In the genomic region with DNA sequence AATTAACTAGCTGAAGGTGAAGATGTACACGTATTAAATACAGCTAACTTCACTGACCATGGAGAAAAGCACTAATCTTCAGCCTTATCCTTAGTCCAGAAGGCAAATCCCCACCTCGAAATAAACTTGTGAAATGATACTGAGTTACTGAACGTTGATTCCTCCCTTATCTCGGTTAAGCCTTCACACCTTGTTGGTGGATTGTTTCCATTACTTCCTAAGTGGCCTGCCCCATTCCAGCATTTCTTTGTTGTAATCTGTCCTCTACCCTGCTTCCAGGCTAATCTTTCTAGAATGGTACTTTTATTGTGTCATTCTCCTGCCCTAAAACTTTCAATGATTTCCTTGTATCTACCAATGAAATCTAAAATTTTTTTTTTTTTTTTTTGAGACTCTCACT, we compare ENCODE assay signal across 35 cellular contexts.
"Had no signal": no experiment of that assay in that cellular context is flagged by ENCODE, and none has a peak within 500 bp of the region (broad histone marks: within the 10 kb centered on the region; RNA-seq: fewer than 3 reads in every experiment).

No MANE protein-coding gene starts in this region.

- H3K27me3 Mint-ChIP-seq: activated B cell treated with CpG ODN at 0.5 μM for 24 hours; activated CD4-positive, alpha-beta memory T cell treated with anti-CD3 and anti-CD28 coated beads for 36 hours; activated CD4-positive, alpha-beta T cell treated with anti-CD3 and anti-CD28 coated beads, Interleukin-2, amount 10 ng/mL, durations not matched to agents 24 days and 14 days; activated CD8-positive, alpha-beta T cell treated with anti-CD3 and anti-CD28 coated beads for 36 hours; activated naive CD8-positive, alpha-beta T cell treated with anti-CD3 and anti-CD28 coated beads for 36 hours; activated T-helper 17 cell treated with anti-CD3 and anti-CD28 coated beads, Interleukin-2, amount 50 U/mL, for 72 hours had no signal

- H3K27ac Mint-ChIP-seq: activated B cell treated with CpG ODN at 0.5 μM for 24 hours; activated CD4-positive, alpha-beta memory T cell treated with anti-CD3 and anti-CD28 coated beads for 36 hours; activated CD4-positive, alpha-beta T cell treated with anti-CD3 and anti-CD28 coated beads, Interleukin-2, amount 10 ng/mL, durations not matched to agents 24 days and 14 days; activated CD8-positive, alpha-beta T cell treated with anti-CD3 and anti-CD28 coated beads for 36 hours; activated naive CD4-positive, alpha-beta T cell treated with anti-CD3 and anti-CD28 coated beads for 36 hours; activated naive CD4-positive, alpha-beta T cell treated with anti-CD3 and anti-CD28 coated beads, Interleukin-2, amount 50 U/mL, for 72 hours; activated naive CD8-positive, alpha-beta T cell treated with anti-CD3 and anti-CD28 coated beads for 36 hours; activated T-cell treated with anti-CD3 and anti-CD28 coated beads, Interleukin-2, amount 50 U/mL, for 72 hours; activated T-helper 1 cell treated with anti-CD3 and anti-CD28 coated beads, Interleukin-12 subunit alpha, Interleukin-12 subunit beta, Interleukin-2, Interleukin-4 antibody, amounts not matched to agents 30 ng/mL and 10 ng/mL and 1 ng/mL, durations not matched to agents 14 hours and 24 hours and 36 hours; activated T-helper 17 cell treated with anti-CD3 and anti-CD28 coated beads, Interleukin-2, amount 50 U/mL, for 72 hours; T-helper 1 cell treated with Interleukin-12 subunit alpha and Interleukin-12 subunit beta and Interleukin-4 antibody, amounts not matched to agents 30 μg/mL and 1 μg/mL, for 36 hours; T-helper 2 cell treated with Interferon-gamma antibody and Interleukin-4, amounts not matched to agents 5 μg/mL and 100 μg/mL, for 36 hours had no signal

- H3K4me3 Mint-ChIP-seq: activated B cell treated with CpG ODN at 0.5 μM for 24 hours; activated CD4-positive, alpha-beta memory T cell treated with anti-CD3 and anti-CD28 coated beads for 36 hours; activated CD4-positive, alpha-beta T cell treated with anti-CD3 and anti-CD28 coated beads, Interleukin-2, amount 10 ng/mL, durations not matched to agents 24 days and 14 days; activated CD8-positive, alpha-beta T cell treated with anti-CD3 and anti-CD28 coated beads for 36 hours; activated naive CD4-positive, alpha-beta T cell treated with anti-CD3 and anti-CD28 coated beads for 36 hours; activated naive CD8-positive, alpha-beta T cell treated with anti-CD3 and anti-CD28 coated beads for 36 hours; activated T-cell treated with anti-CD3 and anti-CD28 coated beads, Interleukin-2, amount 50 U/mL, for 4 hours; activated T-cell treated with anti-CD3 and anti-CD28 coated beads, Interleukin-2, amount 50 U/mL, for 72 hours; activated T-helper 1 cell treated with anti-CD3 and anti-CD28 coated beads, Interleukin-12 subunit alpha, Interleukin-12 subunit beta, Interleukin-2, Interleukin-4 antibody, amounts not matched to agents 30 ng/mL and 10 ng/mL and 1 ng/mL, durations not matched to agents 14 hours and 24 hours and 36 hours; activated T-helper 17 cell treated with anti-CD3 and anti-CD28 coated beads, Interleukin-2, amount 50 U/mL, for 72 hours; T-helper 1 cell treated with Interleukin-12 subunit alpha and Interleukin-12 subunit beta and Interleukin-4 antibody, amounts not matched to agents 30 μg/mL and 1 μg/mL, for 36 hours; T-helper 2 cell treated with Interferon-gamma antibody and Interleukin-4, amounts not matched to agents 5 μg/mL and 100 μg/mL, for 36 hours had no signal

- H3K36me3 Mint-ChIP-seq: activated naive CD8-positive, alpha-beta T cell treated with anti-CD3 and anti-CD28 coated beads for 36 hours had no signal

- H3K27ac ChIP-seq: adrenal gland, body of pancreas, brain microvascular endothelial cell, breast epithelium, VCaP had no signal

- H3K4me1 Mint-ChIP-seq: activated B cell treated with CpG ODN at 0.5 μM for 24 hours; activated CD4-positive, alpha-beta T cell treated with anti-CD3 and anti-CD28 coated beads, Interleukin-2, amount 10 ng/mL, durations not matched to agents 24 days and 14 days; activated naive CD8-positive, alpha-beta T cell treated with anti-CD3 and anti-CD28 coated beads for 36 hours had no signal

- DNase-seq: activated B cell treated with CpG ODN at 0.5 μM for 24 hours; activated CD4-positive, alpha-beta memory T cell treated with anti-CD3 and anti-CD28 coated beads for 36 hours; activated CD4-positive, alpha-beta T cell treated with anti-CD3 and anti-CD28 coated beads for 4 hours; activated CD4-positive, alpha-beta T cell treated with anti-CD3 and anti-CD28 coated beads, Interleukin-2, amount 10 ng/mL, durations not matched to agents 24 days and 14 days; activated CD4-positive, alpha-beta T cell treated with anti-CD3 and anti-CD28 coated beads, Interleukin-2, amount 50 U/mL, for 1 hour; activated CD4-positive, alpha-beta T cell treated with anti-CD3 and anti-CD28 coated beads, Interleukin-2, amount 50 U/mL, for 4 hours; activated CD4-positive, CD25-positive, alpha-beta regulatory T cell treated with anti-CD3 and anti-CD28 coated beads, Interleukin-2, amount 50 U/mL, for 72 hours; activated CD8-positive, alpha-beta memory T cell treated with anti-CD3 and anti-CD28 coated beads, Interleukin-2, amount 50 U/mL, for 4 hours; activated CD8-positive, alpha-beta T cell treated with anti-CD3 and anti-CD28 coated beads for 36 hours; activated effector memory CD4-positive, alpha-beta T cell treated with anti-CD3 and anti-CD28 coated beads, Interleukin-2, amount 50 U/mL, for 16 hours; activated gamma-delta T cell treated with Interleukin-2 at 50 U/mL for 16 hours; activated naive CD4-positive, alpha-beta T cell; activated naive CD4-positive, alpha-beta T cell treated with anti-CD3 and anti-CD28 coated beads for 36 hours; activated naive CD4-positive, alpha-beta T cell treated with anti-CD3 and anti-CD28 coated beads, Interleukin-2, amount 50 U/mL, for 16 hours; activated naive CD8-positive, alpha-beta T cell treated with anti-CD3 and anti-CD28 coated beads for 36 hours; activated T-cell treated with anti-CD3 and anti-CD28 coated beads for 4 hours; activated T-cell treated with anti-CD3 and anti-CD28 coated beads, Interleukin-2, amount 50 U/mL, for 1 hour; activated T-cell treated with anti-CD3 and anti-CD28 coated beads, Interleukin-2, amount 50 U/mL, for 4 hours; activated T-cell treated with anti-CD3 and anti-CD28 coated beads, Interleukin-2, amount 50 U/mL, for 72 hours; adrenal gland; amniotic stem cell; aorta; body of pancreas; brain microvascular endothelial cell; central memory CD4-positive, alpha-beta T cell; T-helper 1 cell; T-helper 2 cell; T-helper 9 cell had no signal

- H3K36me3 ChIP-seq: adrenal gland, brain microvascular endothelial cell, breast epithelium had no signal

- H3K4me1 ChIP-seq: adrenal gland, body of pancreas, breast epithelium had no signal

- H3K9me3 Mint-ChIP-seq: activated CD4-positive, alpha-beta memory T cell treated with anti-CD3 and anti-CD28 coated beads for 36 hours; activated CD8-positive, alpha-beta T cell treated with anti-CD3 and anti-CD28 coated beads for 36 hours; activated naive CD4-positive, alpha-beta T cell treated with anti-CD3 and anti-CD28 coated beads for 36 hours; activated naive CD8-positive, alpha-beta T cell treated with anti-CD3 and anti-CD28 coated beads for 36 hours; activated T-cell treated with anti-CD3 and anti-CD28 coated beads, Interleukin-2, amount 50 U/mL, for 4 hours; activated T-cell treated with anti-CD3 and anti-CD28 coated beads, Interleukin-2, amount 50 U/mL, for 72 hours; activated T-helper 1 cell treated with anti-CD3 and anti-CD28 coated beads, Interleukin-12 subunit alpha, Interleukin-12 subunit beta, Interleukin-2, Interleukin-4 antibody, amounts not matched to agents 30 ng/mL and 10 ng/mL and 1 ng/mL, durations not matched to agents 14 hours and 24 hours and 36 hours; T-helper 2 cell treated with Interferon-gamma antibody and Interleukin-4, amounts not matched to agents 5 μg/mL and 100 μg/mL, for 36 hours had no signal

- H3K9me3 ChIP-seq: adrenal gland, body of pancreas, breast epithelium had no signal

- ATAC-seq: activated CD8-positive, alpha-beta T cell treated with anti-CD3 and anti-CD28 coated beads for 36 hours; activated T-cell treated with anti-CD3 and anti-CD28 coated beads, Interleukin-2, amount 50 U/mL, for 4 hours; body of pancreas had no signal

- H3K4me3 ChIP-seq: adrenal gland, body of pancreas, breast epithelium had no signal

- H3K27me3 ChIP-seq: adrenal gland, body of pancreas, brain microvascular endothelial cell, breast epithelium had no signal
